ENCODE assay signal across 9 cellular contexts in genomic region chr17:38559880-38560230, GRCh38. TPM values are rescaled to one million over a fixed set of nuclear protein-coding genes. Genes with fewer than 3 reads are reported as not detected.
A peak's percentile ranks its signal among the peaks of the same experiment; 100 is the strongest.
DNase-seq lines count a peak whose midpoint lies in the region; ATAC-seq and TF ChIP-seq lines count a peak whose summit lies in the region.
"Had no signal": no experiment of that assay in that cellular context is flagged by ENCODE, and none has a peak within 500 bp of the region (broad histone marks: within the 10 kb centered on the region; RNA-seq: fewer than 3 reads in every experiment).

No MANE protein-coding gene starts in this region.

- no peaks in the 10 kb centered on the region for H3K36me3 Mint-ChIP-seq in T-cell

- ATAC-seq in T-cell (replicated peaks in 1 of 4) (no peak), GM19328 (IDR thresholded peaks at IDR 0.05; ENCODE audit: unreplicated experiment) (no peak), HG03571 (IDR thresholded peaks at IDR 0.05; ENCODE audit: unreplicated experiment) (no peak)

- POLR2A ChIA-PET in A673 (lab: Charles Lee; ENCODE audit: low non-redundant PET): no interaction called here
- POLR2A ChIA-PET in T-cell (lab: Charles Lee): no interaction called here

- no TSS peak for BruUV-seq in A673 (replicated peaks; lab: Mats Ljungman, UMichigan)

- H3K27me3 ChIP-seq in A673 (replicated peaks; ENCODE audit: insufficient read depth, low read depth, low read length, poor library complexity) (no peaks in the 10 kb centered on the region), H7 (ENCODE audit: control insufficient read depth, insufficient read depth, low read length) (peaks cover 66% of the 10 kb centered on the region), liver (ENCODE audit: control insufficient read depth in 4 of 4, insufficient read depth in 4 of 4, low read length in 3 of 4) (peaks cover 0 to 3% (median 0%) of the 10 kb centered on the region in 4 donors), sigmoid colon (peaks cover 23 to 54% (median 41%) of the 10 kb centered on the region in 3 donors)

- CTCF ChIA-PET in A673 (lab: Charles Lee) (interaction anchor here (0.5 kb wide), 1 partner anchor 46 kb away, joined by 3 read pairs; the partner anchor contains the start of gene SRCIN1), T-cell (lab: Charles Lee) (interaction anchor here (0.5 to 3.1 kb wide), 10 partner anchors 17 to 175 kb away, joined by 3 to 26 read pairs (median 4); no protein-coding TSS in a partner anchor)

- H3K36me3 ChIP-seq in A673 (ENCODE audit: insufficient read depth, low read length, poor library complexity, severe bottlenecking) (no peaks in the 10 kb centered on the region), H7 (replicated peaks; ENCODE audit: control insufficient read depth, insufficient read depth, low read length) (no peaks in the 10 kb centered on the region), liver (ENCODE audit: control insufficient read depth in 4 of 4, insufficient read depth in 3 of 4, low read depth in 1 of 4, low read length in 3 of 4) (no peaks in the 10 kb centered on the region), sigmoid colon (no peaks in the 10 kb centered on the region)

- no peaks in the 10 kb centered on the region for H3K9me3 Mint-ChIP-seq in T-cell

- H3K27ac Mint-ChIP-seq in T-cell: no peak overlapping the region
- H3K27ac Mint-ChIP-seq: nephron progenitor cell had no signal

- WGBS in liver: 15% methylated on average over 6 of the region's 6 CpGs
- WGBS in sigmoid colon, 2 donors: 13 to 16% methylated on average over 6 of the region's 6 CpGs

- TF ChIP-seq CTCF in A673 (conservative IDR thresholded peaks at IDR 0.05; ENCODE audit: low read depth, low read length) (no peak), liver (IDR thresholded peaks at IDR 0.05; ENCODE audit: low read depth, low read length, missing input control) (no peak), sigmoid colon (IDR thresholded peaks at IDR 0.05) (no peak)

- H3K4me1 ChIP-seq in A673 (ENCODE audit: insufficient read depth, low read length, poor library complexity, severe bottlenecking) (peaks cover 8% of the 10 kb centered on the region), liver (ENCODE audit: control insufficient read depth in 4 of 4, insufficient read depth in 4 of 4, low read length in 3 of 4) (peaks cover 15 to 44% (median 35%) of the 10 kb centered on the region in 4 donors), sigmoid colon (peaks cover 0 to 31% (median 24%) of the 10 kb centered on the region in 4 donors)

- no peak overlapping the region for H3K9ac ChIP-seq in liver (ENCODE audit: low read depth in 1 of 2, low read length in 2 of 2)

- H3K4me3 Mint-ChIP-seq in T-cell: peak overlapping the region in 2 of 3 donors; percentile 90 to 96

- no peaks in the 10 kb centered on the region for H3K9me3 ChIP-seq in A673 (ENCODE audit: low read depth, low read length, poor library complexity, severe bottlenecking)
- H3K9me3 ChIP-seq in liver (ENCODE audit: control insufficient read depth in 4 of 4, low read length in 3 of 4): no peaks in the 10 kb centered on the region
- no peaks in the 10 kb centered on the region for H3K9me3 ChIP-seq in sigmoid colon

- intact Hi-C loops in A673 (cut with micrococcal nuclease; ENCODE audit: unreplicated experiment): loop anchor here (5.0 kb wide), 1 partner anchor 107 kb away; no protein-coding TSS in a partner anchor
- intact Hi-C loops in sigmoid colon (cut with DNase I): no loop called here

- H3K4me1 Mint-ChIP-seq in T-cell: peaks cover 33 to 49% (median 41%) of the 10 kb centered on the region in 3 donors

- no peak overlapping the region for H3K27ac ChIP-seq in A673 (ENCODE audit: low read depth, low read length, poor library complexity, severe bottlenecking)
- peak overlapping the region; percentile 92 to 93 for H3K27ac ChIP-seq in liver (ENCODE audit: low read depth in 1 of 2, low read length in 2 of 2)
- H3K27ac ChIP-seq in sigmoid colon: no peak overlapping the region

- H3K4me3 ChIP-seq in A673 (ENCODE audit: low read depth, low read length, poor library complexity, severe bottlenecking) (peak overlapping the region; percentile 44), H7 (ENCODE audit: insufficient read depth, low read depth, low read length) (peak overlapping the region; percentile 16; the same call in 1 of the 2 replicates), liver (ENCODE audit: low read depth in 1 of 3, low read length in 3 of 3) (peak overlapping the region in 2 of 3 donors; percentile 8 to 15), sigmoid colon (no peak overlapping the region)

- no peak for TF ChIP-seq EP300 in sigmoid colon (IDR thresholded peaks at IDR 0.05)

- TF ChIP-seq POLR2A in sigmoid colon (IDR thresholded peaks at IDR 0.05): no peak

- no peak for TF ChIP-seq RAD21 in liver (IDR thresholded peaks at IDR 0.05)

- peaks cover 27 to 42% of the 10 kb centered on the region in 2 donors for H3K27me3 Mint-ChIP-seq in T-cell

- DNase-seq in A673 (ENCODE audit: low spot score) (no peak), H7 (no peak), T-cell (no peak), KG1 (lab: John Stamatoyannopoulos, UW) (no peak), sigmoid colon (no peak)

TF ChIP-seq in liver, 16 proteins besides CTCF, POLR2A, EP300 and RAD21:
- TF ChIP-seq RXRA (IDR thresholded peaks at IDR 0.05) (peak in 1 of 2 donors; percentile 57), HNF4A (conservative IDR thresholded peaks at IDR 0.05) (no peak)
- TF ChIP-seq, protein P1, sequence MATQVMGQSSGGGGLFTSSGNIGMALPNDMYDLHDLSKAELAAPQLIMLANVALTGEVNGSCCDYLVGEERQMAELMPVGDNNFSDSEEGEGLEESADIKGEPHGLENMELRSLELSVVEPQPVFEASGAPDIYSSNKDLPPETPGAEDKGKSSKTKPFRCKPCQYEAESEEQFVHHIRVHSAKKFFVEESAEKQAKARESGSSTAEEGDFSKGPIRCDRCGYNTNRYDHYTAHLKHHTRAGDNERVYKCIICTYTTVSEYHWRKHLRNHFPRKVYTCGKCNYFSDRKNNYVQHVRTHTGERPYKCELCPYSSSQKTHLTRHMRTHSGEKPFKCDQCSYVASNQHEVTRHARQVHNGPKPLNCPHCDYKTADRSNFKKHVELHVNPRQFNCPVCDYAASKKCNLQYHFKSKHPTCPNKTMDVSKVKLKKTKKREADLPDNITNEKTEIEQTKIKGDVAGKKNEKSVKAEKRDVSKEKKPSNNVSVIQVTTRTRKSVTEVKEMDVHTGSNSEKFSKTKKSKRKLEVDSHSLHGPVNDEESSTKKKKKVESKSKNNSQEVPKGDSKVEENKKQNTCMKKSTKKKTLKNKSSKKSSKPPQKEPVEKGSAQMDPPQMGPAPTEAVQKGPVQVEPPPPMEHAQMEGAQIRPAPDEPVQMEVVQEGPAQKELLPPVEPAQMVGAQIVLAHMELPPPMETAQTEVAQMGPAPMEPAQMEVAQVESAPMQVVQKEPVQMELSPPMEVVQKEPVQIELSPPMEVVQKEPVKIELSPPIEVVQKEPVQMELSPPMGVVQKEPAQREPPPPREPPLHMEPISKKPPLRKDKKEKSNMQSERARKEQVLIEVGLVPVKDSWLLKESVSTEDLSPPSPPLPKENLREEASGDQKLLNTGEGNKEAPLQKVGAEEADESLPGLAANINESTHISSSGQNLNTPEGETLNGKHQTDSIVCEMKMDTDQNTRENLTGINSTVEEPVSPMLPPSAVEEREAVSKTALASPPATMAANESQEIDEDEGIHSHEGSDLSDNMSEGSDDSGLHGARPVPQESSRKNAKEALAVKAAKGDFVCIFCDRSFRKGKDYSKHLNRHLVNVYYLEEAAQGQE (IDR thresholded peaks at IDR 0.05): peak; percentile 67

RNA-seq across cellular contexts. Expression of gene SRCIN1, which starts 45.9 kb away (rescaled TPM):
- total RNA-seq in A673 (2021) (1.6 and 3.5 TPM in 2 replicates), T-cell (under 1 TPM in 4 of 5 donors, not detected in 1; 0.13 to 0.85 (median 0.28) TPM), liver (1 to 10 TPM in 1 of 2 donors, under 1 TPM in 1; 0.05 to 3.2 TPM), sigmoid colon (1 to 10 TPM in 3 of 4 donors, under 1 TPM in 1; 0.81 to 9.4 (median 1.7) TPM)
- total RNA-seq in H7 (2014; rRNA removed; shearing (Covaris generic)): 2.3 TPM in 2 replicates
- polyA plus RNA-seq in liver (1 to 10 TPM; 2.2 to 5.3 TPM), sigmoid colon (1 to 10 TPM in 2 of 3 donors, not detected in 1; 1.1 to 1.2 TPM)

Comparison
In these comparisons a context has a peak if more than half of its experiments do, and no peak if none do; other contexts are left out.
1. H3K27ac ChIP-seq: peak in liver (2 of 2); none in A673 (single experiment) and sigmoid colon (0 of 4).
2. H3K4me3 ChIP-seq: peak in A673 (single experiment), H7 (single experiment) and liver (2 of 3); none in sigmoid colon (0 of 4).